8 cellular contexts compared by ENCODE assay signal in genomic region chr4:139084425-139085093, GRCh38.
A peak's percentile ranks its signal among the peaks of the same experiment; 100 is the strongest.
DNase-seq lines count a peak whose midpoint lies in the region; ATAC-seq, FAIRE-seq and TF ChIP-seq lines count a peak whose summit lies in the region.

No MANE protein-coding gene starts in this region.

- H3K36me3 ChIP-seq in CD8-positive, alpha-beta memory T cell (ENCODE audit: insufficient read depth, low read length) = no peaks in the 10 kb centered on the region
- H3K36me3 ChIP-seq in kidney (ENCODE audit: control insufficient read depth in 1 of 2, insufficient read depth in 2 of 2, low read length in 2 of 2) (no peaks in the 10 kb centered on the region), suprapubic skin (no peaks in the 10 kb centered on the region)

- peak overlapping the region; percentile 52 for H3K4me3 ChIP-seq in CD8-positive, alpha-beta memory T cell (ENCODE audit: low read length)
- H3K4me3 ChIP-seq in kidney (ENCODE audit: low read length in 2 of 2) = peak overlapping the region; percentile 74 to 98
- peak overlapping the region; percentile 65 for H3K4me3 ChIP-seq in suprapubic skin

- no peak for ATAC-seq in activated naive CD8-positive, alpha-beta T cell treated with anti-CD3 and anti-CD28 coated beads, Interleukin-2, amount 10 ng/mL, durations not matched to agents 7 days and 5 days (ENCODE audit: low read depth)
- ATAC-seq in HG02798 (IDR thresholded peaks at IDR 0.05; ENCODE audit: poor library complexity, unreplicated experiment) = no peak
- ATAC-seq in GM21447 (IDR thresholded peaks at IDR 0.05; ENCODE audit: unreplicated experiment) = no peak

- no peaks in the 10 kb centered on the region for H3K27me3 ChIP-seq in CD8-positive, alpha-beta memory T cell (ENCODE audit: insufficient read depth, low read length, poor library complexity, severe bottlenecking)
- H3K27me3 ChIP-seq in suprapubic skin = no peaks in the 10 kb centered on the region

- no peak for TF ChIP-seq CTCF in kidney (IDR thresholded peaks at IDR 0.05; ENCODE audit: borderline replicate concordance, extremely low read depth, insufficient read depth)
- no peak for TF ChIP-seq CTCF in suprapubic skin (IDR thresholded peaks at IDR 0.05)

- CTCF ChIA-PET in CD8-positive, alpha-beta memory T cell (lab: Charles Lee) = interaction anchor here (1.2 to 1.6 kb wide), 5 partner anchors 13 to 217 kb away, joined by 4 to 6 read pairs (median 4); partner anchors contain the start of gene NAA15

- peak overlapping the region; percentile 94 for H3K27ac ChIP-seq in CD8-positive, alpha-beta memory T cell (ENCODE audit: low read depth, low read length)
- H3K27ac ChIP-seq in kidney (ENCODE audit: low read depth in 2 of 2, low read length in 2 of 2) (peak overlapping the region; percentile 98), suprapubic skin (peak overlapping the region; percentile 93)

- peaks cover 34 to 48% (median 42%) of the 10 kb centered on the region in 3 donors for H3K4me1 Mint-ChIP-seq in CD8-positive, alpha-beta memory T cell
- peaks cover 22% of the 10 kb centered on the region for H3K4me1 Mint-ChIP-seq in activated naive CD8-positive, alpha-beta T cell treated with anti-CD3 and anti-CD28 coated beads, Interleukin-2, amount 10 ng/mL, durations not matched to agents 7 days and 5 days

- H3K9me3 Mint-ChIP-seq in CD8-positive, alpha-beta memory T cell = no peaks in the 10 kb centered on the region
- H3K9me3 Mint-ChIP-seq in activated naive CD8-positive, alpha-beta T cell treated with anti-CD3 and anti-CD28 coated beads, Interleukin-2, amount 10 ng/mL, durations not matched to agents 7 days and 5 days = no peaks in the 10 kb centered on the region

- H3K27me3 Mint-ChIP-seq in CD8-positive, alpha-beta memory T cell = peaks cover 0 to 4% of the 10 kb centered on the region in 2 donors
- peaks cover 9% of the 10 kb centered on the region for H3K27me3 Mint-ChIP-seq in activated naive CD8-positive, alpha-beta T cell treated with anti-CD3 and anti-CD28 coated beads, Interleukin-2, amount 10 ng/mL, durations not matched to agents 7 days and 5 days

- peak overlapping the region; percentile 88 to 100 (median 96) for H3K27ac Mint-ChIP-seq in CD8-positive, alpha-beta memory T cell
- H3K27ac Mint-ChIP-seq in activated naive CD8-positive, alpha-beta T cell treated with anti-CD3 and anti-CD28 coated beads, Interleukin-2, amount 10 ng/mL, durations not matched to agents 7 days and 5 days = peak overlapping the region; percentile 79

- H3K9ac ChIP-seq in kidney (ENCODE audit: low read length in 2 of 2) = peak overlapping the region; percentile 35 to 97

- no peak for TF ChIP-seq POLR2A in suprapubic skin (IDR thresholded peaks at IDR 0.05)

- DNase-seq in CD8-positive, alpha-beta memory T cell = no peak
- DNase-seq in HS-5 (ENCODE audit: low read depth) = peak; percentile 13
- DNase-seq in activated naive CD8-positive, alpha-beta T cell treated with anti-CD3 and anti-CD28 coated beads, Interleukin-2, amount 10 ng/mL, durations not matched to agents 7 days and 5 days = no peak
- no peak for DNase-seq in kidney
- no peak for DNase-seq in suprapubic skin (ENCODE audit: low spot score in 2 of 2)
- DNase-seq in NCI-H2107 treated with DMSO at 0.1 percent for 48 hours (lab: John Stamatoyannopoulos, UW; ENCODE audit: unreplicated experiment) = no peak

- no peak for TF ChIP-seq EP300 in suprapubic skin (IDR thresholded peaks at IDR 0.05)

- no peaks in the 10 kb centered on the region for H3K9me3 ChIP-seq in CD8-positive, alpha-beta memory T cell (ENCODE audit: low read length)
- no peaks in the 10 kb centered on the region for H3K9me3 ChIP-seq in kidney (ENCODE audit: control insufficient read depth in 1 of 2, low read length in 2 of 2)
- no peaks in the 10 kb centered on the region for H3K9me3 ChIP-seq in suprapubic skin

- H3K4me1 ChIP-seq in CD8-positive, alpha-beta memory T cell (ENCODE audit: insufficient read depth, low read length) = peaks cover 29% of the 10 kb centered on the region
- peaks cover 7 to 20% of the 10 kb centered on the region in 2 donors for H3K4me1 ChIP-seq in kidney (ENCODE audit: control insufficient read depth in 1 of 2, insufficient read depth in 1 of 2, low read depth in 1 of 2, low read length in 2 of 2)
- H3K4me1 ChIP-seq in suprapubic skin = peaks cover 23% of the 10 kb centered on the region

- 1% methylated on average over 14 of the region's 32 CpGs for WGBS in suprapubic skin

- peak overlapping the region; percentile 87 to 100 (median 92) for H3K4me3 Mint-ChIP-seq in CD8-positive, alpha-beta memory T cell
- peak overlapping the region; percentile 91 for H3K4me3 Mint-ChIP-seq in activated naive CD8-positive, alpha-beta T cell treated with anti-CD3 and anti-CD28 coated beads, Interleukin-2, amount 10 ng/mL, durations not matched to agents 7 days and 5 days

- intact Hi-C loops in kidney (cut with DNase I) = no loop called here

- FAIRE-seq in kidney (lab: Jason Lieb, UNC) = no peak

- POLR2A ChIA-PET in CD8-positive, alpha-beta memory T cell (lab: Charles Lee) = interaction anchor here (0.7 to 2.9 kb wide), 6 partner anchors 54 to 472 kb away, joined by 3 to 25 read pairs (median 6); partner anchors contain the start of genes NAA15, NDUFC1, NOCT and SETD7
- POLR2A ChIA-PET in activated naive CD8-positive, alpha-beta T cell treated with anti-CD3 and anti-CD28 coated beads, Interleukin-2, amount 10 ng/mL, durations not matched to agents 7 days and 5 days (lab: Charles Lee) = interaction anchor here (1.1 to 2.9 kb wide), 5 partner anchors 54 to 369 kb away, joined by 3 to 23 read pairs (median 6); partner anchors contain the start of genes ELF2, NAA15, NDUFC1 and NOCT

- H3K36me3 Mint-ChIP-seq in CD8-positive, alpha-beta memory T cell = peaks cover 0 to 24% (median 4%) of the 10 kb centered on the region in 3 donors
- H3K36me3 Mint-ChIP-seq in activated naive CD8-positive, alpha-beta T cell treated with anti-CD3 and anti-CD28 coated beads, Interleukin-2, amount 10 ng/mL, durations not matched to agents 7 days and 5 days = peaks cover 4% of the 10 kb centered on the region
